Comparison of ENCODE assay signal across 8 cellular contexts in genomic region chr7:95478139-95479037, GRCh38. TPM values are rescaled to one million over a fixed set of nuclear protein-coding genes. Genes with fewer than 3 reads are reported as not detected.
DNase-seq lines count a peak whose midpoint lies in the region; ATAC-seq and TF ChIP-seq lines count a peak whose summit lies in the region.

No MANE protein-coding gene starts in this region.

- TF ChIP-seq CTCF in GM23338 (conservative IDR thresholded peaks at IDR 0.05; ENCODE audit: low read depth in 2 of 2): peak; percentile 66 to 84
- no peak for TF ChIP-seq CTCF in OCI-LY3 (IDR thresholded peaks at IDR 0.05; ENCODE audit: low read depth, low read length)
- TF ChIP-seq CTCF in parathyroid adenoma (IDR thresholded peaks at IDR 0.05): no peak
- no peak for TF ChIP-seq CTCF in GM10248 (IDR thresholded peaks at IDR 0.05; ENCODE audit: control extremely low read depth, extremely low read depth, low read depth, missing control alignments)

- H3K9ac ChIP-seq in OCI-LY3 (ENCODE audit: low read length) (no peak overlapping the region), parathyroid adenoma (no peak overlapping the region)

- no peaks in the 10 kb centered on the region for H3K36me3 Mint-ChIP-seq in GM23338 (ENCODE audit: low read depth)

- H3K9me3 ChIP-seq in OCI-LY3 (ENCODE audit: insufficient read depth, low read length) (no peaks in the 10 kb centered on the region), parathyroid adenoma (ENCODE audit: control insufficient read depth, low read length) (no peaks in the 10 kb centered on the region)

- no peak overlapping the region for H3K4me2 ChIP-seq in GM23338
- no peak overlapping the region for H3K4me2 ChIP-seq in OCI-LY3 (ENCODE audit: low read length)
- no peak overlapping the region for H3K4me2 ChIP-seq in parathyroid adenoma (ENCODE audit: low read length)

- H3K36me3 ChIP-seq in GM23338 (ENCODE audit: insufficient read depth) (no peaks in the 10 kb centered on the region), OCI-LY3 (replicated peaks; ENCODE audit: low read depth, low read length) (no peaks in the 10 kb centered on the region), parathyroid adenoma (ENCODE audit: control insufficient read depth, insufficient read depth, low read length) (no peaks in the 10 kb centered on the region)

- H3K27ac Mint-ChIP-seq in GM23338: no peak overlapping the region

- POLR2A ChIA-PET in GM10248 (lab: Yijun Ruan, JAX): no interaction called here

- no peaks in the 10 kb centered on the region for H3K27me3 Mint-ChIP-seq in GM23338 (ENCODE audit: insufficient read depth, low read depth, poor library complexity)

- CTCF ChIA-PET in GM10248 (lab: Yijun Ruan, JAX): interaction anchor here (0.7 to 8.7 kb wide), 8 partner anchors 11 to 1029 kb away, joined by 3 to 153 read pairs (median 20); partner anchors contain the start of genes ASB4 and PON2

- H3K79me2 ChIP-seq in GM23338 (replicated peaks; ENCODE audit: insufficient read depth): no peaks in the 10 kb centered on the region
- no peaks in the 10 kb centered on the region for H3K79me2 ChIP-seq in OCI-LY3 (ENCODE audit: low read length)
- H3K79me2 ChIP-seq in parathyroid adenoma: no peaks in the 10 kb centered on the region

- H3K27me3 ChIP-seq in GM23338 (ENCODE audit: insufficient read depth): no peaks in the 10 kb centered on the region
- peaks cover 3% of the 10 kb centered on the region; the same call in 1 of the 2 replicates for H3K27me3 ChIP-seq in OCI-LY3 (ENCODE audit: low read depth, low read length)
- H3K27me3 ChIP-seq in parathyroid adenoma (ENCODE audit: control insufficient read depth, insufficient read depth, low read length): no peaks in the 10 kb centered on the region

- H3K27ac ChIP-seq in GM23338 (ENCODE audit: low read depth) (no peak overlapping the region), OCI-LY3 (ENCODE audit: low read length) (no peak overlapping the region), parathyroid adenoma (no peak overlapping the region)

- ATAC-seq in GM23338: peak; percentile 87; the same call in 2 of the 3 replicates
- ATAC-seq in GM19455 (IDR thresholded peaks at IDR 0.05; ENCODE audit: unreplicated experiment): no peak

- H3K9me2 ChIP-seq in GM23338 (ENCODE audit: insufficient read depth): no peaks in the 10 kb centered on the region

- H4K20me1 ChIP-seq in GM23338 (replicated peaks; ENCODE audit: insufficient read depth): no peaks in the 10 kb centered on the region
- H4K20me1 ChIP-seq in OCI-LY3 (ENCODE audit: insufficient read depth, low read length): no peaks in the 10 kb centered on the region

- H3K4me3 Mint-ChIP-seq in GM23338: no peak overlapping the region

- DNase-seq in GM23338 (ENCODE audit: low spot score) (peak; percentile 71), fibroblast of gingiva (ENCODE audit: low read depth) (peak; percentile 40), NCI-H2029 (lab: John Stamatoyannopoulos, UW) (no peak), GM10248 (ENCODE audit: extremely low spot score) (no peak)
- DNase-seq in stimulated activated CD4-positive, alpha-beta T cell treated with anti-CD3 and anti-CD28 coated beads, Interleukin-4, amount 100 ng/mL, for 1 hour: no peak

- H3K4me1 Mint-ChIP-seq in GM23338: peaks cover 9% of the 10 kb centered on the region

- H2AFZ ChIP-seq in GM23338 (peak overlapping the region; percentile 80), OCI-LY3 (ENCODE audit: low read depth, low read length) (0 out of 2 replicates have a peak overlapping the region, but pooled peaks have one; percentile 64), parathyroid adenoma (peak overlapping the region; percentile 26)

- no peaks in the 10 kb centered on the region for H3K9me3 Mint-ChIP-seq in GM23338

- H3K4me1 ChIP-seq in GM23338 (ENCODE audit: insufficient read depth) (no peaks in the 10 kb centered on the region), OCI-LY3 (ENCODE audit: low read length) (peaks cover 9% of the 10 kb centered on the region), parathyroid adenoma (no peaks in the 10 kb centered on the region)

- H3K4me3 ChIP-seq in GM23338 (no peak overlapping the region), OCI-LY3 (ENCODE audit: low read length) (no peak overlapping the region), parathyroid adenoma (ENCODE audit: low read depth, low read length) (no peak overlapping the region)

- H3F3A ChIP-seq in GM23338 (replicated peaks; ENCODE audit: low read depth): no peaks in the 10 kb centered on the region

TF ChIP-seq in GM23338, 12 proteins besides CTCF, POLR2A, EP300 and RAD21 (continues in another document):
- no peak for TF ChIP-seq NANOG (IDR thresholded peaks at IDR 0.05; ENCODE audit: borderline replicate concordance)
- no peak for TF ChIP-seq ZNF114 (CRISPR knock-in tag; IDR thresholded peaks at IDR 0.05)
- no peak for TF ChIP-seq EZH2 (IDR thresholded peaks at IDR 0.05; ENCODE audit: low read depth, unreplicated experiment)
- TF ChIP-seq CREB1 (CRISPR knock-in tag; IDR thresholded peaks at IDR 0.05; ENCODE audit: low read depth): no peak
- no peak for TF ChIP-seq EZH2phosphoT487 (IDR thresholded peaks at IDR 0.05; ENCODE audit: unreplicated experiment)
- no peak for TF ChIP-seq POLR2AphosphoS5 (IDR thresholded peaks at IDR 0.05; ENCODE audit: low read depth)
- TF ChIP-seq ZNF331 (CRISPR knock-in tag; IDR thresholded peaks at IDR 0.05; ENCODE audit: low read depth): no peak
- TF ChIP-seq REST (IDR thresholded peaks at IDR 0.05; ENCODE audit: unreplicated experiment): no peak
- no peak for TF ChIP-seq ETS1 (IDR thresholded peaks at IDR 0.05)

RNA-seq across cellular contexts. Expression of gene ASB4, which starts 7.4 kb away (rescaled TPM):
- total RNA-seq in GM23338 (2014; rRNA removed; shearing (Covaris generic)): not detected in 2 replicates
- not detected in 2 replicates for polyA plus RNA-seq in GM23338 (2016; fragmentation: Nextera tagmentation; extraction: Ambion mirVana)

RNA-seq across cellular contexts. Expression of gene PON2, which starts 43.6 kb away (rescaled TPM):
- 30.8 and 39.4 TPM in 2 replicates for total RNA-seq in GM23338 (2014; rRNA removed; shearing (Covaris generic))
- 29.3 and 42.4 TPM in 2 replicates for polyA plus RNA-seq in GM23338 (2016; fragmentation: Nextera tagmentation; extraction: Ambion mirVana)

Comparison
In these comparisons a context has a peak if more than half of its experiments do, and no peak if none do; other contexts are left out.
1. DNase-seq: peak in GM23338 (single experiment) and fibroblast of gingiva (single experiment); none in NCI-H2029 (single experiment), stimulated activated CD4-positive, alpha-beta T cell treated with anti-CD3 and anti-CD28 coated beads, Interleukin-4, amount 100 ng/mL, for 1 hour (single experiment) and GM10248 (single experiment).
2. H2AFZ ChIP-seq: peak in every context shown above with its lines; median percentile 80 in GM23338; 64 in OCI-LY3; 26 in parathyroid adenoma.
3. CTCF ChIP-seq: peak in GM23338 (2 of 2); none in OCI-LY3 (single experiment), parathyroid adenoma (single experiment) and GM10248 (single experiment).